In genomic region chr2:10167316-10167715, GRCh38 we compare ENCODE assay signal across 1 cellular context.
TF ChIP-seq lines count a peak whose summit lies in the region.

No MANE protein-coding gene starts in this region.

TF ChIP-seq in H1, 55 proteins besides CTCF, POLR2A, EP300 and RAD21 (continued from another document):
- no peak for TF ChIP-seq SAP30 (IDR thresholded peaks at IDR 0.05; ENCODE audit: insufficient read depth, insufficient replicate concordance, low read length)
- TF ChIP-seq SIN3A (conservative IDR thresholded peaks at IDR 0.05 in 1 of 2, IDR thresholded peaks at IDR 0.05 in 1 of 2; ENCODE audit: low read depth in 1 of 2, low read length in 2 of 2), result no peak
- TF ChIP-seq SIX5 (IDR thresholded peaks at IDR 0.05; ENCODE audit: low read depth, low read length), result no peak
- no peak for TF ChIP-seq POU5F1 (IDR thresholded peaks at IDR 0.05; ENCODE audit: low read depth, low read length)
- TF ChIP-seq NANOG (IDR thresholded peaks at IDR 0.05; ENCODE audit: insufficient read depth, low read depth, low read length, poor library complexity, severe bottlenecking), result no peak
